ENCODE assay signal across 8 cellular contexts in genomic region chr6:43506667-43507471, GRCh38. TPM values are rescaled to one million over a fixed set of nuclear protein-coding genes. Genes with fewer than 3 reads are reported as not detected.
A peak's percentile ranks its signal among the peaks of the same experiment; 100 is the strongest.
DNase-seq lines count a peak whose midpoint lies in the region; ATAC-seq lines count a peak whose summit lies in the region.

No MANE protein-coding gene starts in this region.

- H4K8ac ChIP-seq in mesendoderm (ENCODE audit: low read depth, low read length) = no peak overlapping the region

- H3K4me1 Mint-ChIP-seq in effector memory CD8-positive, alpha-beta T cell (ENCODE audit: low read depth in 2 of 2) = peaks cover 12 to 33% of the 10 kb centered on the region in 2 donors

- no peak overlapping the region for H4K5ac ChIP-seq in mesendoderm (ENCODE audit: low read length)

- H2BK120ac ChIP-seq in mesendoderm (ENCODE audit: low read depth, low read length) = no peak overlapping the region

- peaks cover 30% of the 10 kb centered on the region for H3K36me3 Mint-ChIP-seq in effector memory CD8-positive, alpha-beta T cell (ENCODE audit: insufficient read depth)

- no peak overlapping the region for H3K4ac ChIP-seq in mesendoderm (ENCODE audit: low read depth, low read length)

- H3K79me1 ChIP-seq in mesendoderm (ENCODE audit: low read length) = no peaks in the 10 kb centered on the region

- H3K9me3 Mint-ChIP-seq in effector memory CD8-positive, alpha-beta T cell = no peaks in the 10 kb centered on the region

- H3K4me1 ChIP-seq in mesendoderm (ENCODE audit: control insufficient read depth, low read depth, low read length) = no peaks in the 10 kb centered on the region

- DNase-seq in NCI-H1436 (lab: John Stamatoyannopoulos, UW) = peak; percentile 44
- DNase-seq in NCI-H1436 treated with DMSO at 0.1 percent for 48 hours (lab: John Stamatoyannopoulos, UW) = no peak
- peak; percentile 66 for DNase-seq in HS-27A (ENCODE audit: low read depth)
- peak; percentile 72 for DNase-seq in NOMO-1 treated with DMSO at 0.1 percent for 48 hours (lab: John Stamatoyannopoulos, UW; ENCODE audit: unreplicated experiment)
- DNase-seq in activated CD8-positive, alpha-beta memory T cell treated with anti-CD3 and anti-CD28 coated beads for 24 hours = peak; percentile 91
- peak; percentile 83 to 84 (median 83) for DNase-seq in effector memory CD8-positive, alpha-beta T cell
- DNase-seq in mesendoderm = peak; percentile 87
- peak; percentile 54 to 69 for DNase-seq in stimulated activated CD8-positive, alpha-beta memory T cell treated with anti-CD3 and anti-CD28 coated beads, Interleukin-2, amount 100 ng/mL, for 48 hours (ENCODE audit: low read depth in 2 of 2)

- H2AK5ac ChIP-seq in mesendoderm (ENCODE audit: low read length) = no peak overlapping the region

- peaks cover 8% of the 10 kb centered on the region for H3K36me3 ChIP-seq in mesendoderm (ENCODE audit: control insufficient read depth, insufficient read depth, low read length)

- no peak overlapping the region for H2BK5ac ChIP-seq in mesendoderm (ENCODE audit: low read length)

- H3K9ac ChIP-seq in mesendoderm (ENCODE audit: low read length) = no peak overlapping the region

- H3K4me3 Mint-ChIP-seq in effector memory CD8-positive, alpha-beta T cell = no peak overlapping the region

- H3K27me3 ChIP-seq in mesendoderm (ENCODE audit: insufficient read depth, low read length, poor library complexity) = peaks cover 8% of the 10 kb centered on the region

- no peaks in the 10 kb centered on the region for H3K79me2 ChIP-seq in mesendoderm (ENCODE audit: control insufficient read depth, insufficient read depth, low read length)

- no peak overlapping the region for H3K27ac ChIP-seq in mesendoderm (ENCODE audit: low read depth, low read length)

- H3K4me3 ChIP-seq in mesendoderm (ENCODE audit: low read length) = no peak overlapping the region

- H3K23ac ChIP-seq in mesendoderm (ENCODE audit: low read length) = no peak overlapping the region

- H2BK15ac ChIP-seq in mesendoderm (replicated peaks; ENCODE audit: low read depth) = no peak overlapping the region

- peak overlapping the region; percentile 90 to 92 for H3K27ac Mint-ChIP-seq in effector memory CD8-positive, alpha-beta T cell

- no peak overlapping the region for H3K18ac ChIP-seq in mesendoderm (ENCODE audit: low read length)

- H3K27me3 Mint-ChIP-seq in effector memory CD8-positive, alpha-beta T cell = peaks cover 14 to 26% of the 10 kb centered on the region in 2 donors

- no peak overlapping the region for H3K56ac ChIP-seq in mesendoderm (ENCODE audit: low read length)

- no peak overlapping the region for H3K4me2 ChIP-seq in mesendoderm (ENCODE audit: low read length)

- no CpG with 5 or more reads among the region's 14 CpGs for whole genome bisulfite sequencing in mesendoderm (ENCODE audit: extremely low coverage, insufficient coverage, low lambda C conversion rate)

- ATAC-seq in effector memory CD8-positive, alpha-beta T cell (replicated peaks) = peak; percentile 71

RNA-seq across cellular contexts. Expression of gene LRRC73, which starts 3.3 kb away (rescaled TPM):
- 0.06 TPM for polyA plus RNA-seq in mesendoderm (2013, experiment 1 of 2)
- 0.07 TPM for polyA plus RNA-seq in mesendoderm (2013, experiment 2 of 2)

RNA-seq across cellular contexts. Expression of gene YIPF3, which starts 9.9 kb away (rescaled TPM):
- polyA plus RNA-seq in mesendoderm (2013, experiment 1 of 2) = 54.9 TPM
- 53.2 TPM for polyA plus RNA-seq in mesendoderm (2013, experiment 2 of 2)

RNA-seq across cellular contexts. Expression of gene POLR1C, which starts 10.0 kb away (rescaled TPM):
- 33.4 TPM for polyA plus RNA-seq in mesendoderm (2013, experiment 1 of 2)
- polyA plus RNA-seq in mesendoderm (2013, experiment 2 of 2) = 32.0 TPM

RNA-seq across cellular contexts. Expression of gene TJAP1, which starts 29.5 kb away (rescaled TPM):
- 28.1 TPM for polyA plus RNA-seq in mesendoderm (2013, experiment 1 of 2)
- polyA plus RNA-seq in mesendoderm (2013, experiment 2 of 2) = 25.9 TPM

RNA-seq across cellular contexts. Expression of gene DLK2, which starts 51.5 kb away (rescaled TPM):
- 0.13 TPM for polyA plus RNA-seq in mesendoderm (2013, experiment 1 of 2)
- 0.29 TPM for polyA plus RNA-seq in mesendoderm (2013, experiment 2 of 2)
